Comparison of ENCODE assay signal across 21 cellular contexts in genomic region chr9:88978034-88978433, GRCh38. TPM values are rescaled to one million over a fixed set of nuclear protein-coding genes. Genes with fewer than 3 reads are reported as not detected.
DNase-seq lines count a peak whose midpoint lies in the region; ATAC-seq, FAIRE-seq and TF ChIP-seq lines count a peak whose summit lies in the region.
"Had no signal": no experiment of that assay in that cellular context is flagged by ENCODE, and none has a peak within 500 bp of the region (broad histone marks: within the 10 kb centered on the region; RNA-seq: fewer than 3 reads in every experiment).

No MANE protein-coding gene starts in this region.

- BruUV-seq in HepG2 (replicated peaks; lab: Mats Ljungman, UMichigan), result no TSS peak

- no peaks in the 10 kb centered on the region for H3K36me3 ChIP-seq in HepG2 (replicated peaks in 1 of 2; ENCODE audit: control insufficient read depth in 1 of 2, insufficient read depth in 2 of 2, low read length in 2 of 2)
- H3K36me3 ChIP-seq in right lobe of liver, result no peaks in the 10 kb centered on the region
- no peaks in the 10 kb centered on the region for H3K36me3 ChIP-seq in NT2/D1 (ENCODE audit: insufficient read depth, insufficient read length, low read length)

- no peak for ATAC-seq in HepG2
- no peak for ATAC-seq in right lobe of liver
- peak; percentile 62 to 78 for ATAC-seq in right cardiac atrium

- H3K9ac ChIP-seq in HepG2 (ENCODE audit: insufficient read depth, low read depth, low read length), result no peak overlapping the region
- no peak overlapping the region for H3K9ac ChIP-seq in NT2/D1 (ENCODE audit: insufficient read length, low read depth)

- FAIRE-seq in HepG2 (lab: Jason Lieb, UNC) (no peak), RCC 7860 (lab: Jason Lieb, UNC) (no peak)
- FAIRE-seq: D721Med had no signal

- no peaks in the 10 kb centered on the region for H3K79me2 ChIP-seq in HepG2 (ENCODE audit: insufficient read depth, low read length)

- TF ChIP-seq EP300 in HepG2 (IDR thresholded peaks at IDR 0.05; ENCODE audit: low read depth in 2 of 2, low read length in 2 of 2) (no peak), HepG2 (CRISPR knock-in tag; IDR thresholded peaks at IDR 0.05; ENCODE audit: borderline replicate concordance) (no peak)

- H3K27ac ChIP-seq in HepG2 (ENCODE audit: extremely low read length, insufficient read depth, low read length) (no peak overlapping the region), right lobe of liver (no peak overlapping the region), right cardiac atrium (ENCODE audit: low read length) (no peak overlapping the region)

- no peak for DNase-seq in HepG2 (ENCODE audit: low spot score)
- no peak for DNase-seq in right lobe of liver
- DNase-seq in NT2/D1 (ENCODE audit: low read depth, low spot score), result peak; percentile 20
- no peak for DNase-seq in right cardiac atrium
- DNase-seq in RCC 7860 (ENCODE audit: low spot score), result no peak
- DNase-seq in chondrocyte (ENCODE audit: low spot score), result no peak
- no peak for DNase-seq in NCI-H2171 (lab: John Stamatoyannopoulos, UW)
- DNase-seq: ACHN; C1 segment of cervical spinal cord; CD8-positive, alpha-beta memory T cell; DMS79 treated with DMSO at 0.1 percent for 48 hours; H7; IMR-90; NCI-H1417 treated with DMSO at 0.1 percent for 48 hours; NCI-H187 treated with DMSO at 0.1 percent for 48 hours; NCI-H526 treated with DMSO at 0.1 percent for 48 hours; OCI-M1; RPMI8226 had no signal

- in situ Hi-C loops in HepG2 (cut with HindIII; ENCODE audit: extremely low pct_ligation_motif_present, low pct_unique_long_range_greater_than_20kb), result no loop called here

- peaks cover 5% of the 10 kb centered on the region for H3K4me1 Mint-ChIP-seq in chondrocyte (ENCODE audit: low read depth)
- H3K4me1 Mint-ChIP-seq: CD8-positive, alpha-beta memory T cell had no signal

- no peaks in the 10 kb centered on the region for H3K9me3 ChIP-seq in HepG2 (ENCODE audit: low read length)
- H3K9me3 ChIP-seq in right lobe of liver, result no peaks in the 10 kb centered on the region
- H3K9me3 ChIP-seq in NT2/D1 (ENCODE audit: insufficient read depth, low read length), result peaks cover 35% of the 10 kb centered on the region; the same call in 1 of the 2 replicates
- H3K9me3 ChIP-seq in right cardiac atrium (ENCODE audit: control insufficient read depth, low read length), result no peaks in the 10 kb centered on the region

- TF ChIP-seq RAD21 in HepG2 (CRISPR knock-in tag; IDR thresholded peaks at IDR 0.05), result no peak

- no peak overlapping the region for H3K4me3 ChIP-seq in HepG2 (replicated peaks in 1 of 3; ENCODE audit: insufficient read depth in 1 of 3, low read depth in 2 of 3, low read length in 3 of 3)
- H3K4me3 ChIP-seq in right lobe of liver, result no peak overlapping the region
- H3K4me3 ChIP-seq in NT2/D1 (ENCODE audit: insufficient read length, low read depth), result no peak overlapping the region
- no peak overlapping the region for H3K4me3 ChIP-seq in right cardiac atrium (ENCODE audit: low read length)

- TF ChIP-seq CTCF in HepG2 (CRISPR knock-in tag; IDR thresholded peaks at IDR 0.05), result no peak
- no peak for TF ChIP-seq CTCF in right lobe of liver (IDR thresholded peaks at IDR 0.05)
- TF ChIP-seq CTCF in chondrocyte (IDR thresholded peaks at IDR 0.05), result no peak

- CTCF ChIA-PET in HepG2 (lab: Yijun Ruan, JAX; ENCODE audit: low intra/inter-chr PET ratio, low total read pairs), result no interaction called here

- H3K9me3 Mint-ChIP-seq in chondrocyte (ENCODE audit: low read depth), result peaks cover 5% of the 10 kb centered on the region
- H3K9me3 Mint-ChIP-seq: CD8-positive, alpha-beta memory T cell had no signal

- POLR2A ChIA-PET in HepG2 (lab: Yijun Ruan, JAX), result no interaction called here

- WGBS in HepG2 (ENCODE audit: low lambda C conversion rate), result 28% methylated on average over 5 of the region's 5 CpGs
- 61% methylated on average over 5 of the region's 5 CpGs for WGBS in right lobe of liver (ENCODE audit: insufficient coverage, low coverage, low lambda C conversion rate, missing lambda C conversion rate)
- WGBS in right cardiac atrium, result 65% methylated on average over 5 of the region's 5 CpGs

- intact Hi-C loops in HepG2 (cut with micrococcal nuclease; ENCODE audit: unreplicated experiment) (no loop called here), right lobe of liver (cut with DNase I) (no loop called here), right cardiac atrium (cut with DNase I) (no loop called here)

- no peak overlapping the region for H3K27ac Mint-ChIP-seq in chondrocyte (ENCODE audit: unreplicated experiment)
- H3K27ac Mint-ChIP-seq: CD8-positive, alpha-beta memory T cell had no signal

- H3K36me3 Mint-ChIP-seq in chondrocyte (ENCODE audit: low read depth), result peaks cover 2% of the 10 kb centered on the region
- H3K36me3 Mint-ChIP-seq: CD8-positive, alpha-beta memory T cell had no signal

- no peak overlapping the region for H2AFZ ChIP-seq in HepG2 (ENCODE audit: low read length)

- no peak overlapping the region for H3K4me3 Mint-ChIP-seq in chondrocyte (ENCODE audit: unreplicated experiment)
- H3K4me3 Mint-ChIP-seq: CD8-positive, alpha-beta memory T cell had no signal

- H3K4me2 ChIP-seq in HepG2 (ENCODE audit: low read depth, low read length), result no peak overlapping the region

- H3K27me3 Mint-ChIP-seq in chondrocyte (ENCODE audit: low read depth), result peaks cover 12% of the 10 kb centered on the region

- H3K27me3 ChIP-seq in HepG2 (ENCODE audit: control insufficient read depth in 1 of 2, insufficient read depth in 2 of 2, low read length in 2 of 2), result peaks cover 0 to 14% of the 10 kb centered on the region in 2 experiments; a peak in 2 of 5 replicates
- no peaks in the 10 kb centered on the region for H3K27me3 ChIP-seq in right lobe of liver
- no peaks in the 10 kb centered on the region for H3K27me3 ChIP-seq in NT2/D1 (ENCODE audit: insufficient read depth, insufficient read length)
- no peaks in the 10 kb centered on the region for H3K27me3 ChIP-seq in right cardiac atrium (ENCODE audit: control insufficient read depth, insufficient read depth)

- H3K4me1 ChIP-seq in HepG2 (ENCODE audit: insufficient read depth, low read length), result no peaks in the 10 kb centered on the region
- H3K4me1 ChIP-seq in right lobe of liver, result no peaks in the 10 kb centered on the region
- peaks cover 6% of the 10 kb centered on the region for H3K4me1 ChIP-seq in NT2/D1 (ENCODE audit: insufficient read depth, insufficient read length)
- peaks cover 2% of the 10 kb centered on the region for H3K4me1 ChIP-seq in right cardiac atrium (ENCODE audit: control insufficient read depth, insufficient read depth, low read length)

- TF ChIP-seq POLR2A in HepG2 (IDR thresholded peaks at IDR 0.05; ENCODE audit: insufficient read depth in 1 of 2, low read depth in 2 of 2, low read length in 2 of 2) (no peak), right lobe of liver (IDR thresholded peaks at IDR 0.05) (no peak)

- H4K20me1 ChIP-seq in HepG2 (ENCODE audit: insufficient read depth, low read length), result no peaks in the 10 kb centered on the region

TF ChIP-seq in HepG2, 621 proteins besides CTCF, POLR2A, EP300 and RAD21:
- TF ChIP-seq MAFF (IDR thresholded peaks at IDR 0.05; ENCODE audit: low read depth, low read length) (0 out of 2 replicates have a peak, but pooled peaks have one; percentile 6), ASH2L (IDR thresholded peaks at IDR 0.05; ENCODE audit: insufficient read length, low read depth, low read length) (no peak), ATF1 (CRISPR knock-in tag; IDR thresholded peaks at IDR 0.05) (no peak), MAFK (conservative IDR thresholded peaks at IDR 0.05 in 1 of 2, IDR thresholded peaks at IDR 0.05 in 1 of 2; ENCODE audit: low read length in 2 of 2) (peak in 1 of 2 experiments; percentile 48; a peak in 1 of 4 replicates), ZNF709 (CRISPR knock-in tag; IDR thresholded peaks at IDR 0.05) (no peak), KDM3A (CRISPR knock-in tag; IDR thresholded peaks at IDR 0.05; ENCODE audit: low read depth) (no peak)

RNA-seq across cellular contexts. Expression of gene S1PR3, which starts 13.2 kb away (rescaled TPM):
- total RNA-seq in HepG2 (2016; rRNA removed; fragmentation: Illumina TruSeq; extraction: Trizol) (0.02 and 0.04 TPM in 2 replicates), right lobe of liver (1 to 10 TPM; 1.0 to 9.5 (median 5.0) TPM), right cardiac atrium (10 to 100 TPM; 37.2 to 51.6 (median 38.3) TPM), chondrocyte (1.6 to 5.2 TPM (median 4.5 TPM) in 3 replicates)
- not detected in 2 replicates for total RNA-seq in HepG2 (2016; cell fraction: cytosol; rRNA removed; fragmentation: Illumina TruSeq; extraction: Trizol; ENCODE audit: low read depth)
- 0.04 and 0.06 TPM in 2 replicates for total RNA-seq in HepG2 (2016; cell fraction: insoluble cytoplasmic fraction; rRNA removed; fragmentation: Illumina TruSeq; extraction: Trizol)
- 0.03 TPM in 1 of 2 replicates, not detected in the other for total RNA-seq in HepG2 (2016; cell fraction: membrane; rRNA removed; fragmentation: Illumina TruSeq; extraction: Trizol)
- not detected in 2 replicates for total RNA-seq in HepG2 (2016; cell fraction: nucleus; rRNA removed; fragmentation: Illumina TruSeq; extraction: Trizol)
- polyA plus RNA-seq in HepG2 (2011; rRNA removed) (0.01 TPM in 1 of 2 replicates, not detected in the other), right cardiac atrium (24.9 TPM)
- polyA plus RNA-seq in HepG2 (2011; cell fraction: cytosol; rRNA removed), result 0.03 TPM in 1 of 2 replicates, not detected in the other
- not detected in 2 replicates for polyA plus RNA-seq in HepG2 (2011; cell fraction: nucleus; rRNA removed)
- polyA plus RNA-seq in HepG2 (2012), result not detected in 2 replicates
- not detected in 2 replicates for polyA plus RNA-seq in HepG2 (2016; cell fraction: cytosol; fragmentation: Illumina TruSeq; extraction: Trizol; ENCODE audit: low read depth)
- polyA plus RNA-seq in HepG2 (2016; cell fraction: insoluble cytoplasmic fraction; fragmentation: Illumina TruSeq; extraction: Trizol; ENCODE audit: low read depth), result 0.05 TPM in 1 of 2 replicates, not detected in the other
- polyA plus RNA-seq in HepG2 (2016; cell fraction: membrane; fragmentation: Illumina TruSeq; extraction: Trizol; ENCODE audit: low read depth), result not detected in 2 replicates
- 0.09 TPM in 1 of 2 replicates, not detected in the other for polyA plus RNA-seq in HepG2 (2016; cell fraction: nucleus; fragmentation: Illumina TruSeq; extraction: Trizol; ENCODE audit: insufficient read depth, low read depth)
- 36.5 TPM in 1 of 2 replicates, not detected in the other for polyA minus RNA-seq in HepG2 (2011; rRNA and poly(A)+ RNA removed; ENCODE audit: low replicate concordance)
- 0.09 TPM in 1 of 2 replicates, not detected in the other for polyA minus RNA-seq in HepG2 (2011; cell fraction: cytosol; rRNA and poly(A)+ RNA removed)
- 0.13 TPM in 1 of 2 replicates, not detected in the other for polyA minus RNA-seq in HepG2 (2011; cell fraction: nucleus; rRNA and poly(A)+ RNA removed)
- total RNA-seq: G401, HT-29 had no signal
- polyA plus RNA-seq: CD8-positive, alpha-beta memory T cell had no signal

Comparison
In these comparisons a context has a peak if more than half of its experiments do, and no peak if none do; other contexts are left out.
1. ATAC-seq: peak in right cardiac atrium (2 of 2); none in HepG2 (single experiment) and right lobe of liver (0 of 4).